ENCODE assay signal across 1 cellular context in genomic region chr5:159098285-159099048, GRCh38.
TF ChIP-seq lines count a peak whose summit lies in the region.

No MANE protein-coding gene starts in this region.

TF ChIP-seq in K562, 482 proteins besides CTCF, POLR2A, EP300 and RAD21 (continued from another document and continues in another):
- TF ChIP-seq, protein P1, sequence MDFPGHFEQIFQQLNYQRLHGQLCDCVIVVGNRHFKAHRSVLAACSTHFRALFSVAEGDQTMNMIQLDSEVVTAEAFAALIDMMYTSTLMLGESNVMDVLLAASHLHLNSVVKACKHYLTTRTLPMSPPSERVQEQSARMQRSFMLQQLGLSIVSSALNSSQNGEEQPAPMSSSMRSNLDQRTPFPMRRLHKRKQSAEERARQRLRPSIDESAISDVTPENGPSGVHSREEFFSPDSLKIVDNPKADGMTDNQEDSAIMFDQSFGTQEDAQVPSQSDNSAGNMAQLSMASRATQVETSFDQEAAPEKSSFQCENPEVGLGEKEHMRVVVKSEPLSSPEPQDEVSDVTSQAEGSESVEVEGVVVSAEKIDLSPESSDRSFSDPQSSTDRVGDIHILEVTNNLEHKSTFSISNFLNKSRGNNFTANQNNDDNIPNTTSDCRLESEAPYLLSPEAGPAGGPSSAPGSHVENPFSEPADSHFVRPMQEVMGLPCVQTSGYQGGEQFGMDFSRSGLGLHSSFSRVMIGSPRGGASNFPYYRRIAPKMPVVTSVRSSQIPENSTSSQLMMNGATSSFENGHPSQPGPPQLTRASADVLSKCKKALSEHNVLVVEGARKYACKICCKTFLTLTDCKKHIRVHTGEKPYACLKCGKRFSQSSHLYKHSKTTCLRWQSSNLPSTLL (IDR thresholded peaks at IDR 0.05), result peak; percentile 67; the same call in 1 of the 2 replicates
- TF ChIP-seq TAL1 (IDR thresholded peaks at IDR 0.05) (peak; percentile 12; the same call in 1 of the 2 replicates), RBBP5 (IDR thresholded peaks at IDR 0.05; ENCODE audit: borderline replicate concordance, insufficient read depth, low read length, poor library complexity, severe bottlenecking) (no peak), MAFK (IDR thresholded peaks at IDR 0.05; ENCODE audit: low read length) (no peak), ESRRB (CRISPR knock-in tag; IDR thresholded peaks at IDR 0.05; ENCODE audit: borderline replicate concordance) (no peak), ZNF584 (CRISPR knock-in tag; IDR thresholded peaks at IDR 0.05; ENCODE audit: low read depth) (no peak), SMARCA5 (IDR thresholded peaks at IDR 0.05) (peak; percentile 75), CBX8 (IDR thresholded peaks at IDR 0.05; ENCODE audit: borderline replicate concordance, extremely low read depth, low read depth, low read length, poor library complexity, severe bottlenecking) (no peak), YY1 (IDR thresholded peaks at IDR 0.05; ENCODE audit: borderline replicate concordance in 1 of 3, control insufficient read depth in 1 of 3, extremely low read depth in 1 of 3, insufficient read depth in 3 of 3, insufficient read length in 1 of 3, insufficient replicate concordance in 2 of 3, low read depth in 1 of 3, low read length in 2 of 3) (no peak), SRSF1 (IDR thresholded peaks at IDR 0.05; ENCODE audit: low read depth, low read length) (no peak), TARDBP (IDR thresholded peaks at IDR 0.05) (no peak), CREBBP (IDR thresholded peaks at IDR 0.05; ENCODE audit: low read depth, low read length) (no peak), CBFA2T2 (conservative IDR thresholded peaks at IDR 0.05) (no peak), CREB3L1 (IDR thresholded peaks at IDR 0.05; ENCODE audit: borderline replicate concordance, low read depth) (no peak), PCBP1 (IDR thresholded peaks at IDR 0.05; ENCODE audit: low read depth, low read length, poor library complexity, severe bottlenecking) (no peak), HDGF (IDR thresholded peaks at IDR 0.05) (no peak), USF1 (CRISPR knock-in tag; IDR thresholded peaks at IDR 0.05) (no peak), ZNF311 (CRISPR knock-in tag; IDR thresholded peaks at IDR 0.05) (no peak), STAT5A (IDR thresholded peaks at IDR 0.05; ENCODE audit: borderline replicate concordance, low read length) (no peak), RBM17 (IDR thresholded peaks at IDR 0.05; ENCODE audit: borderline replicate concordance, low read depth, low read length) (no peak), MTA2 (IDR thresholded peaks at IDR 0.05; ENCODE audit: low read depth) (0 out of 2 replicates have a peak, but pooled peaks have one; percentile 41), CBX5 (IDR thresholded peaks at IDR 0.05; ENCODE audit: borderline replicate concordance, low read depth) (no peak), SMARCB1 (IDR thresholded peaks at IDR 0.05; ENCODE audit: insufficient read length, low read depth) (no peak), EP400 (IDR thresholded peaks at IDR 0.05) (no peak), WHSC1 (IDR thresholded peaks at IDR 0.05; ENCODE audit: low read length) (no peak), SMARCC2 (IDR thresholded peaks at IDR 0.05; ENCODE audit: low read depth) (no peak), CAMTA2 (CRISPR knock-in tag; conservative IDR thresholded peaks at IDR 0.05) (no peak), PYGO2 (tag; IDR thresholded peaks at IDR 0.05) (no peak), PHB2 (IDR thresholded peaks at IDR 0.05; ENCODE audit: low read depth) (peak; percentile 63), SPI1 (IDR thresholded peaks at IDR 0.05; ENCODE audit: borderline replicate concordance, low read depth, low read length) (no peak), OTX1 (CRISPR knock-in tag; IDR thresholded peaks at IDR 0.05) (0 out of 2 replicates have a peak, but pooled peaks have one; percentile 7), ZNF395 (CRISPR knock-in tag; IDR thresholded peaks at IDR 0.05) (no peak), PPARD (CRISPR knock-in tag; IDR thresholded peaks at IDR 0.05) (no peak), GABPB2 (CRISPR knock-in tag; conservative IDR thresholded peaks at IDR 0.05) (no peak), KHSRP (IDR thresholded peaks at IDR 0.05) (peak; percentile 26; the same call in 1 of the 2 replicates), SLC30A9 (CRISPR knock-in tag; IDR thresholded peaks at IDR 0.05) (no peak), BRF1 (IDR thresholded peaks at IDR 0.05; ENCODE audit: borderline replicate concordance, extremely low read depth, insufficient read length) (no peak), ZNF507 (tag; conservative IDR thresholded peaks at IDR 0.05) (no peak), DLX4 (CRISPR knock-in tag; IDR thresholded peaks at IDR 0.05) (no peak), ADNP (tag; IDR thresholded peaks at IDR 0.05) (no peak), ELF4 (CRISPR knock-in tag; IDR thresholded peaks at IDR 0.05) (peak; percentile 81; the same call in 1 of the 2 replicates)
- TF ChIP-seq, protein P2, sequence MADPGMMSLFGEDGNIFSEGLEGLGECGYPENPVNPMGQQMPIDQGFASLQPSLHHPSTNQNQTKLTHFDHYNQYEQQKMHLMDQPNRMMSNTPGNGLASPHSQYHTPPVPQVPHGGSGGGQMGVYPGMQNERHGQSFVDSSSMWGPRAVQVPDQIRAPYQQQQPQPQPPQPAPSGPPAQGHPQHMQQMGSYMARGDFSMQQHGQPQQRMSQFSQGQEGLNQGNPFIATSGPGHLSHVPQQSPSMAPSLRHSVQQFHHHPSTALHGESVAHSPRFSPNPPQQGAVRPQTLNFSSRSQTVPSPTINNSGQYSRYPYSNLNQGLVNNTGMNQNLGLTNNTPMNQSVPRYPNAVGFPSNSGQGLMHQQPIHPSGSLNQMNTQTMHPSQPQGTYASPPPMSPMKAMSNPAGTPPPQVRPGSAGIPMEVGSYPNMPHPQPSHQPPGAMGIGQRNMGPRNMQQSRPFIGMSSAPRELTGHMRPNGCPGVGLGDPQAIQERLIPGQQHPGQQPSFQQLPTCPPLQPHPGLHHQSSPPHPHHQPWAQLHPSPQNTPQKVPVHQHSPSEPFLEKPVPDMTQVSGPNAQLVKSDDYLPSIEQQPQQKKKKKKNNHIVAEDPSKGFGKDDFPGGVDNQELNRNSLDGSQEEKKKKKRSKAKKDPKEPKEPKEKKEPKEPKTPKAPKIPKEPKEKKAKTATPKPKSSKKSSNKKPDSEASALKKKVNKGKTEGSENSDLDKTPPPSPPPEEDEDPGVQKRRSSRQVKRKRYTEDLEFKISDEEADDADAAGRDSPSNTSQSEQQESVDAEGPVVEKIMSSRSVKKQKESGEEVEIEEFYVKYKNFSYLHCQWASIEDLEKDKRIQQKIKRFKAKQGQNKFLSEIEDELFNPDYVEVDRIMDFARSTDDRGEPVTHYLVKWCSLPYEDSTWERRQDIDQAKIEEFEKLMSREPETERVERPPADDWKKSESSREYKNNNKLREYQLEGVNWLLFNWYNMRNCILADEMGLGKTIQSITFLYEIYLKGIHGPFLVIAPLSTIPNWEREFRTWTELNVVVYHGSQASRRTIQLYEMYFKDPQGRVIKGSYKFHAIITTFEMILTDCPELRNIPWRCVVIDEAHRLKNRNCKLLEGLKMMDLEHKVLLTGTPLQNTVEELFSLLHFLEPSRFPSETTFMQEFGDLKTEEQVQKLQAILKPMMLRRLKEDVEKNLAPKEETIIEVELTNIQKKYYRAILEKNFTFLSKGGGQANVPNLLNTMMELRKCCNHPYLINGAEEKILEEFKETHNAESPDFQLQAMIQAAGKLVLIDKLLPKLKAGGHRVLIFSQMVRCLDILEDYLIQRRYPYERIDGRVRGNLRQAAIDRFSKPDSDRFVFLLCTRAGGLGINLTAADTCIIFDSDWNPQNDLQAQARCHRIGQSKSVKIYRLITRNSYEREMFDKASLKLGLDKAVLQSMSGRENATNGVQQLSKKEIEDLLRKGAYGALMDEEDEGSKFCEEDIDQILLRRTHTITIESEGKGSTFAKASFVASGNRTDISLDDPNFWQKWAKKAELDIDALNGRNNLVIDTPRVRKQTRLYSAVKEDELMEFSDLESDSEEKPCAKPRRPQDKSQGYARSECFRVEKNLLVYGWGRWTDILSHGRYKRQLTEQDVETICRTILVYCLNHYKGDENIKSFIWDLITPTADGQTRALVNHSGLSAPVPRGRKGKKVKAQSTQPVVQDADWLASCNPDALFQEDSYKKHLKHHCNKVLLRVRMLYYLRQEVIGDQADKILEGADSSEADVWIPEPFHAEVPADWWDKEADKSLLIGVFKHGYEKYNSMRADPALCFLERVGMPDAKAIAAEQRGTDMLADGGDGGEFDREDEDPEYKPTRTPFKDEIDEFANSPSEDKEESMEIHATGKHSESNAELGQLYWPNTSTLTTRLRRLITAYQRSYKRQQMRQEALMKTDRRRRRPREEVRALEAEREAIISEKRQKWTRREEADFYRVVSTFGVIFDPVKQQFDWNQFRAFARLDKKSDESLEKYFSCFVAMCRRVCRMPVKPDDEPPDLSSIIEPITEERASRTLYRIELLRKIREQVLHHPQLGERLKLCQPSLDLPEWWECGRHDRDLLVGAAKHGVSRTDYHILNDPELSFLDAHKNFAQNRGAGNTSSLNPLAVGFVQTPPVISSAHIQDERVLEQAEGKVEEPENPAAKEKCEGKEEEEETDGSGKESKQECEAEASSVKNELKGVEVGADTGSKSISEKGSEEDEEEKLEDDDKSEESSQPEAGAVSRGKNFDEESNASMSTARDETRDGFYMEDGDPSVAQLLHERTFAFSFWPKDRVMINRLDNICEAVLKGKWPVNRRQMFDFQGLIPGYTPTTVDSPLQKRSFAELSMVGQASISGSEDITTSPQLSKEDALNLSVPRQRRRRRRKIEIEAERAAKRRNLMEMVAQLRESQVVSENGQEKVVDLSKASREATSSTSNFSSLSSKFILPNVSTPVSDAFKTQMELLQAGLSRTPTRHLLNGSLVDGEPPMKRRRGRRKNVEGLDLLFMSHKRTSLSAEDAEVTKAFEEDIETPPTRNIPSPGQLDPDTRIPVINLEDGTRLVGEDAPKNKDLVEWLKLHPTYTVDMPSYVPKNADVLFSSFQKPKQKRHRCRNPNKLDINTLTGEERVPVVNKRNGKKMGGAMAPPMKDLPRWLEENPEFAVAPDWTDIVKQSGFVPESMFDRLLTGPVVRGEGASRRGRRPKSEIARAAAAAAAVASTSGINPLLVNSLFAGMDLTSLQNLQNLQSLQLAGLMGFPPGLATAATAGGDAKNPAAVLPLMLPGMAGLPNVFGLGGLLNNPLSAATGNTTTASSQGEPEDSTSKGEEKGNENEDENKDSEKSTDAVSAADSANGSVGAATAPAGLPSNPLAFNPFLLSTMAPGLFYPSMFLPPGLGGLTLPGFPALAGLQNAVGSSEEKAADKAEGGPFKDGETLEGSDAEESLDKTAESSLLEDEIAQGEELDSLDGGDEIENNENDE (IDR thresholded peaks at IDR 0.05; ENCODE audit: low read depth, low read length), result no peak
- TF ChIP-seq, protein P3, sequence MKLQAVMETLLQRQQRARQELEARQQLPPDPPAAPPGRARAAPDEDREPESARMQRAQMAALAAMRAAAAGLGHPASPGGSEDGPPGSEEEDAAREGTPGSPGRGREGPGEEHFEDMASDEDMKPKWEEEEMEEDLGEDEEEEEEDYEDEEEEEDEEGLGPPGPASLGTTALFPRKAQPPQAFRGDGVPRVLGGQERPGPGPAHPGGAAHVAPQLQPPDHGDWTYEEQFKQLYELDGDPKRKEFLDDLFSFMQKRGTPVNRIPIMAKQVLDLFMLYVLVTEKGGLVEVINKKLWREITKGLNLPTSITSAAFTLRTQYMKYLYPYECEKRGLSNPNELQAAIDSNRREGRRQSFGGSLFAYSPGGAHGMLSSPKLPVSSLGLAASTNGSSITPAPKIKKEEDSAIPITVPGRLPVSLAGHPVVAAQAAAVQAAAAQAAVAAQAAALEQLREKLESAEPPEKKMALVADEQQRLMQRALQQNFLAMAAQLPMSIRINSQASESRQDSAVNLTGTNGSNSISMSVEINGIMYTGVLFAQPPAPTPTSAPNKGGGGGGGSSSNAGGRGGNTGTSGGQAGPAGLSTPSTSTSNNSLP (IDR thresholded peaks at IDR 0.05; ENCODE audit: borderline replicate concordance, low read depth, low read length), result no peak
- TF ChIP-seq, protein P4, sequence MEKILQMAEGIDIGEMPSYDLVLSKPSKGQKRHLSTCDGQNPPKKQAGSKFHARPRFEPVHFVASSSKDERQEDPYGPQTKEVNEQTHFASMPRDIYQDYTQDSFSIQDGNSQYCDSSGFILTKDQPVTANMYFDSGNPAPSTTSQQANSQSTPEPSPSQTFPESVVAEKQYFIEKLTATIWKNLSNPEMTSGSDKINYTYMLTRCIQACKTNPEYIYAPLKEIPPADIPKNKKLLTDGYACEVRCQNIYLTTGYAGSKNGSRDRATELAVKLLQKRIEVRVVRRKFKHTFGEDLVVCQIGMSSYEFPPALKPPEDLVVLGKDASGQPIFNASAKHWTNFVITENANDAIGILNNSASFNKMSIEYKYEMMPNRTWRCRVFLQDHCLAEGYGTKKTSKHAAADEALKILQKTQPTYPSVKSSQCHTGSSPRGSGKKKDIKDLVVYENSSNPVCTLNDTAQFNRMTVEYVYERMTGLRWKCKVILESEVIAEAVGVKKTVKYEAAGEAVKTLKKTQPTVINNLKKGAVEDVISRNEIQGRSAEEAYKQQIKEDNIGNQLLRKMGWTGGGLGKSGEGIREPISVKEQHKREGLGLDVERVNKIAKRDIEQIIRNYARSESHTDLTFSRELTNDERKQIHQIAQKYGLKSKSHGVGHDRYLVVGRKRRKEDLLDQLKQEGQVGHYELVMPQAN (IDR thresholded peaks at IDR 0.05; ENCODE audit: borderline replicate concordance), result 0 out of 2 replicates have a peak, but pooled peaks have one; percentile 48
